Comparison of ENCODE assay signal across 1 cellular context in the genomic region with DNA sequence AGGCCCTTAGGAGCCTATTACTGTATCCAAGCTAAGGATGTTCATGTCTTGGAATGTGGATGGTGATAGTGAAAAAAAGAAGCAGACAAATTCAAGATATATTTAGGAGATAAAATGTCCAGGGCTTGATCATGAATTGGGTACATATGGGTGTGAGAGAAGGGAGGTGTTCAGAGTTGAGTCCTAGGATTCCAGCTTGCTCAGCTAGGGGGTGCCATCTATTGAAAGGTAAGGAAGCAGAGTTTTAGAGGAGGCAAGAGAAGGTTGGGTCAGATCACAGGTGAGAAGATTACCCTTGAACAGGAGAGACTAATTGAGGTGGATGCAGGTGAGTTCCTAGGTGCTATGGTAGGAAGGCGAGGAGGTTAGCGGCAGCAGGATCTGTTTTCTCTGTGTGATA.
TF ChIP-seq lines count a peak whose summit lies in the region.

No MANE protein-coding gene starts in this region.

TF ChIP-seq in GM23338, 12 proteins besides CTCF, POLR2A, EP300 and RAD21 (continued from another document):
- TF ChIP-seq, protein P1, sequence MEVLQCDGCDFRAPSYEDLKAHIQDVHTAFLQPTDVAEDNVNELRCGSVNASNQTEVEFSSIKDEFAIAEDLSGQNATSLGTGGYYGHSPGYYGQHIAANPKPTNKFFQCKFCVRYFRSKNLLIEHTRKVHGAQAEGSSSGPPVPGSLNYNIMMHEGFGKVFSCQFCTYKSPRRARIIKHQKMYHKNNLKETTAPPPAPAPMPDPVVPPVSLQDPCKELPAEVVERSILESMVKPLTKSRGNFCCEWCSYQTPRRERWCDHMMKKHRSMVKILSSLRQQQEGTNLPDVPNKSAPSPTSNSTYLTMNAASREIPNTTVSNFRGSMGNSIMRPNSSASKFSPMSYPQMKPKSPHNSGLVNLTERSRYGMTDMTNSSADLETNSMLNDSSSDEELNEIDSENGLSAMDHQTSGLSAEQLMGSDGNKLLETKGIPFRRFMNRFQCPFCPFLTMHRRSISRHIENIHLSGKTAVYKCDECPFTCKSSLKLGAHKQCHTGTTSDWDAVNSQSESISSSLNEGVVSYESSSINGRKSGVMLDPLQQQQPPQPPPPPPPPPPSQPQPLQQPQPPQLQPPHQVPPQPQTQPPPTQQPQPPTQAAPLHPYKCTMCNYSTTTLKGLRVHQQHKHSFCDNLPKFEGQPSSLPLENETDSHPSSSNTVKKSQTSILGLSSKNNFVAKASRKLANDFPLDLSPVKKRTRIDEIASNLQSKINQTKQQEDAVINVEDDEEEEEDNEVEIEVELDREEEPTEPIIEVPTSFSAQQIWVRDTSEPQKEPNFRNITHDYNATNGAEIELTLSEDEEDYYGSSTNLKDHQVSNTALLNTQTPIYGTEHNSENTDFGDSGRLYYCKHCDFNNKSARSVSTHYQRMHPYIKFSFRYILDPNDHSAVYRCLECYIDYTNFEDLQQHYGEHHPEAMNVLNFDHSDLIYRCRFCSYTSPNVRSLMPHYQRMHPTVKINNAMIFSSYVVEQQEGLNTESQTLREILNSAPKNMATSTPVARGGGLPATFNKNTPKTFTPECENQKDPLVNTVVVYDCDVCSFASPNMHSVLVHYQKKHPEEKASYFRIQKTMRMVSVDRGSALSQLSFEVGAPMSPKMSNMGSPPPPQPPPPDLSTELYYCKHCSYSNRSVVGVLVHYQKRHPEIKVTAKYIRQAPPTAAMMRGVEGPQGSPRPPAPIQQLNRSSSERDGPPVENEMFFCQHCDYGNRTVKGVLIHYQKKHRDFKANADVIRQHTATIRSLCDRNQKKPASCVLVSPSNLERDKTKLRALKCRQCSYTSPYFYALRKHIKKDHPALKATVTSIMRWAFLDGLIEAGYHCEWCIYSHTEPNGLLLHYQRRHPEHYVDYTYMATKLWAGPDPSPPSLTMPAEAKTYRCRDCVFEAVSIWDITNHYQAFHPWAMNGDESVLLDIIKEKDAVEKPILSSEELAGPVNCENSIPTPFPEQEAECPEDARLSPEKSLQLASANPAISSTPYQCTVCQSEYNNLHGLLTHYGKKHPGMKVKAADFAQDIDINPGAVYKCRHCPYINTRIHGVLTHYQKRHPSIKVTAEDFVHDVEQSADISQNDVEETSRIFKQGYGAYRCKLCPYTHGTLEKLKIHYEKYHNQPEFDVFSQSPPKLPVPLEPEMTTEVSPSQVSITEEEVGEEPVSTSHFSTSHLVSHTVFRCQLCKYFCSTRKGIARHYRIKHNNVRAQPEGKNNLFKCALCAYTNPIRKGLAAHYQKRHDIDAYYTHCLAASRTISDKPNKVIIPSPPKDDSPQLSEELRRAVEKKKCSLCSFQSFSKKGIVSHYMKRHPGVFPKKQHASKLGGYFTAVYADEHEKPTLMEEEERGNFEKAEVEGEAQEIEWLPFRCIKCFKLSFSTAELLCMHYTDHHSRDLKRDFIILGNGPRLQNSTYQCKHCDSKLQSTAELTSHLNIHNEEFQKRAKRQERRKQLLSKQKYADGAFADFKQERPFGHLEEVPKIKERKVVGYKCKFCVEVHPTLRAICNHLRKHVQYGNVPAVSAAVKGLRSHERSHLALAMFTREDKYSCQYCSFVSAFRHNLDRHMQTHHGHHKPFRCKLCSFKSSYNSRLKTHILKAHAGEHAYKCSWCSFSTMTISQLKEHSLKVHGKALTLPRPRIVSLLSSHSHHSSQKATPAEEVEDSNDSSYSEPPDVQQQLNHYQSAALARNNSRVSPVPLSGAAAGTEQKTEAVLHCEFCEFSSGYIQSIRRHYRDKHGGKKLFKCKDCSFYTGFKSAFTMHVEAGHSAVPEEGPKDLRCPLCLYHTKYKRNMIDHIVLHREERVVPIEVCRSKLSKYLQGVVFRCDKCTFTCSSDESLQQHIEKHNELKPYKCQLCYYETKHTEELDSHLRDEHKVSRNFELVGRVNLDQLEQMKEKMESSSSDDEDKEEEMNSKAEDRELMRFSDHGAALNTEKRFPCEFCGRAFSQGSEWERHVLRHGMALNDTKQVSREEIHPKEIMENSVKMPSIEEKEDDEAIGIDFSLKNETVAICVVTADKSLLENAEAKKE (CRISPR knock-in tag; IDR thresholded peaks at IDR 0.05), result no peak
- TF ChIP-seq ZNF331 (CRISPR knock-in tag; IDR thresholded peaks at IDR 0.05; ENCODE audit: low read depth) (no peak), EZH2phosphoT487 (IDR thresholded peaks at IDR 0.05; ENCODE audit: unreplicated experiment) (no peak), POLR2AphosphoS5 (IDR thresholded peaks at IDR 0.05; ENCODE audit: low read depth) (no peak), ETS1 (IDR thresholded peaks at IDR 0.05) (no peak), ZNF114 (CRISPR knock-in tag; IDR thresholded peaks at IDR 0.05) (no peak), NANOG (IDR thresholded peaks at IDR 0.05; ENCODE audit: borderline replicate concordance) (no peak), CREB1 (CRISPR knock-in tag; IDR thresholded peaks at IDR 0.05; ENCODE audit: low read depth) (no peak), JUNB (IDR thresholded peaks at IDR 0.05; ENCODE audit: unreplicated experiment) (no peak), EZH2 (IDR thresholded peaks at IDR 0.05; ENCODE audit: low read depth, unreplicated experiment) (no peak)
- TF ChIP-seq, protein P2, sequence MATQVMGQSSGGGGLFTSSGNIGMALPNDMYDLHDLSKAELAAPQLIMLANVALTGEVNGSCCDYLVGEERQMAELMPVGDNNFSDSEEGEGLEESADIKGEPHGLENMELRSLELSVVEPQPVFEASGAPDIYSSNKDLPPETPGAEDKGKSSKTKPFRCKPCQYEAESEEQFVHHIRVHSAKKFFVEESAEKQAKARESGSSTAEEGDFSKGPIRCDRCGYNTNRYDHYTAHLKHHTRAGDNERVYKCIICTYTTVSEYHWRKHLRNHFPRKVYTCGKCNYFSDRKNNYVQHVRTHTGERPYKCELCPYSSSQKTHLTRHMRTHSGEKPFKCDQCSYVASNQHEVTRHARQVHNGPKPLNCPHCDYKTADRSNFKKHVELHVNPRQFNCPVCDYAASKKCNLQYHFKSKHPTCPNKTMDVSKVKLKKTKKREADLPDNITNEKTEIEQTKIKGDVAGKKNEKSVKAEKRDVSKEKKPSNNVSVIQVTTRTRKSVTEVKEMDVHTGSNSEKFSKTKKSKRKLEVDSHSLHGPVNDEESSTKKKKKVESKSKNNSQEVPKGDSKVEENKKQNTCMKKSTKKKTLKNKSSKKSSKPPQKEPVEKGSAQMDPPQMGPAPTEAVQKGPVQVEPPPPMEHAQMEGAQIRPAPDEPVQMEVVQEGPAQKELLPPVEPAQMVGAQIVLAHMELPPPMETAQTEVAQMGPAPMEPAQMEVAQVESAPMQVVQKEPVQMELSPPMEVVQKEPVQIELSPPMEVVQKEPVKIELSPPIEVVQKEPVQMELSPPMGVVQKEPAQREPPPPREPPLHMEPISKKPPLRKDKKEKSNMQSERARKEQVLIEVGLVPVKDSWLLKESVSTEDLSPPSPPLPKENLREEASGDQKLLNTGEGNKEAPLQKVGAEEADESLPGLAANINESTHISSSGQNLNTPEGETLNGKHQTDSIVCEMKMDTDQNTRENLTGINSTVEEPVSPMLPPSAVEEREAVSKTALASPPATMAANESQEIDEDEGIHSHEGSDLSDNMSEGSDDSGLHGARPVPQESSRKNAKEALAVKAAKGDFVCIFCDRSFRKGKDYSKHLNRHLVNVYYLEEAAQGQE (IDR thresholded peaks at IDR 0.05; ENCODE audit: unreplicated experiment), result no peak
